In the genomic region with DNA sequence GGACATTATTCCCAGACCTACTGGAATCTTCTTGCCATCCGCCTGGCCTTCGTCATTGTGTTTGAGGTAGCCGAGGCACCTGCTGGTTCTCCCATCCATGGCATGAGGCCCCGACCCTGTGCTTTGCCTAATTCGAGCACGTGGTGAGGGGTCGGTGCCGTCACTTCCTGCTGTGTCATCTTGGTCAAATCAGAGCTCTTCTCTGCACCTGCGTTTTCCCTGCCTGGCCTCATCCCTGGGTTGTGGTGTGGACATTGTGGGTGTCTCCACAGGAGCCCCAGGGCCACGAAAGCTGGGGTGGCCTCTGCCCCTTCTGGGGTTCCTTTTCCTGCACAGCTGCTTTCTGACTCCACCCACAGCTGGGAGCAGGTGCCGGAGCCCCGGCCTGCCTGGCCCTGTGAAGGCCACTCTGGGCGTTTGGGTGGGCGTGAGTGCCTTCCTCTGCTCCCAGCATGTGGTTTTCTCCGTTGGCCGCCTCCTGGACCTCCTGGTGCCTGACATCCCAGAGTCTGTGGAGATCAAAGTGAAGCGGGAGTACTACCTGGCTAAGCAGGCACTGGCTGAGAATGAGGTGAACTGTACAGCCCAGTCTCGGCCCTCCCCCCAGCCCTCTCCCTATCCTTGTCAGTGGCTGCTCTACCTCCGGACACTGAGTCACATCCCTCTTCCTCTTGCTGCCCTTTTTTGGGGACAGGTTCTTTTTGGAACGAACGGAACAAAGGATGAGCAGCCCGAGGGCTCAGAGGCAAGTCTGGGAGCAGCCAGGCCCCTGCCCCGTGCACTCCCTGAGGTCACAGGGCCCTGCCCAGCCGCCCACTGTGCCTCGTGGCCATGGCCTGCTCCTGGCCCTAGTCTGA, we compare ENCODE assay signal across 1 cellular context.
TF ChIP-seq lines count a peak whose summit lies in the region.

No MANE protein-coding gene starts in this region.

TF ChIP-seq in HepG2, 621 proteins besides CTCF, POLR2A, EP300 and RAD21 (continued from another document and continues in another):
- TF ChIP-seq TAF15 (IDR thresholded peaks at IDR 0.05; ENCODE audit: low read depth, low read length, poor library complexity, severe bottlenecking) (no peak), ZNF747 (CRISPR knock-in tag; IDR thresholded peaks at IDR 0.05; ENCODE audit: borderline replicate concordance) (no peak), JUND (CRISPR knock-in tag; IDR thresholded peaks at IDR 0.05) (peak; percentile 15; the same call in 1 of the 2 replicates), STAG1 (CRISPR knock-in tag; IDR thresholded peaks at IDR 0.05) (0 out of 2 replicates have a peak, but pooled peaks have one; percentile 2), RFX3 (CRISPR knock-in tag; IDR thresholded peaks at IDR 0.05) (no peak), FLYWCH1 (CRISPR knock-in tag; IDR thresholded peaks at IDR 0.05) (no peak), ZNF770 (CRISPR knock-in tag; IDR thresholded peaks at IDR 0.05) (no peak), ZNF556 (CRISPR knock-in tag; IDR thresholded peaks at IDR 0.05; ENCODE audit: borderline replicate concordance) (no peak), ZNF576 (CRISPR knock-in tag; IDR thresholded peaks at IDR 0.05) (0 out of 2 replicates have a peak, but pooled peaks have one; percentile 15), CENPT (CRISPR knock-in tag; IDR thresholded peaks at IDR 0.05; ENCODE audit: low read depth) (no peak), SOX5 (CRISPR knock-in tag; IDR thresholded peaks at IDR 0.05; ENCODE audit: borderline replicate concordance) (no peak), SRSF1 (optimal IDR thresholded peaks at IDR 0.05; ENCODE audit: low read depth, low read length) (no peak), CEBPG (CRISPR knock-in tag; IDR thresholded peaks at IDR 0.05) (no peak), NBN (conservative IDR thresholded peaks at IDR 0.05) (no peak), ZNF251 (CRISPR knock-in tag; IDR thresholded peaks at IDR 0.05) (no peak), ZNF335 (CRISPR knock-in tag; IDR thresholded peaks at IDR 0.05) (no peak), ZNF274 (CRISPR knock-in tag; IDR thresholded peaks at IDR 0.05) (no peak), ZBTB2 (CRISPR knock-in tag; IDR thresholded peaks at IDR 0.05; ENCODE audit: low read depth) (no peak), ARID2 (CRISPR knock-in tag; IDR thresholded peaks at IDR 0.05; ENCODE audit: borderline replicate concordance) (no peak), ZNF296 (CRISPR knock-in tag; conservative IDR thresholded peaks at IDR 0.05) (no peak), ZNF460 (CRISPR knock-in tag; IDR thresholded peaks at IDR 0.05; ENCODE audit: borderline replicate concordance) (no peak), HOXA9 (CRISPR knock-in tag; IDR thresholded peaks at IDR 0.05; ENCODE audit: borderline replicate concordance) (no peak; the same call in 1 of the 2 replicates), ZMYM3 (CRISPR knock-in tag; IDR thresholded peaks at IDR 0.05) (no peak), PAXIP1 (CRISPR knock-in tag; conservative IDR thresholded peaks at IDR 0.05) (no peak), GABPB1 (CRISPR knock-in tag; IDR thresholded peaks at IDR 0.05) (0 out of 2 replicates have a peak, but pooled peaks have one; percentile 31), TP53 (CRISPR knock-in tag; conservative IDR thresholded peaks at IDR 0.05) (no peak), XRCC5 (optimal IDR thresholded peaks at IDR 0.05; ENCODE audit: low read length) (peak; percentile 23), ZNF326 (CRISPR knock-in tag; IDR thresholded peaks at IDR 0.05; ENCODE audit: borderline replicate concordance) (peak; percentile 50; the same call in 1 of the 2 replicates), ATF7-NPFF (CRISPR knock-in tag; IDR thresholded peaks at IDR 0.05; ENCODE audit: low read depth) (no peak), SOX13 (IDR thresholded peaks at IDR 0.05) (no peak), SOX13 (CRISPR knock-in tag; conservative IDR thresholded peaks at IDR 0.05 in 1 of 2, IDR thresholded peaks at IDR 0.05 in 1 of 2) (no peak), RCOR2 (CRISPR knock-in tag; IDR thresholded peaks at IDR 0.05) (0 out of 2 replicates have a peak, but pooled peaks have one; percentile 4), DMTF1 (CRISPR knock-in tag; IDR thresholded peaks at IDR 0.05) (no peak), FOXO4 (CRISPR knock-in tag; conservative IDR thresholded peaks at IDR 0.05) (0 out of 2 replicates have a peak, but pooled peaks have one; percentile 92), ZHX1 (CRISPR knock-in tag; IDR thresholded peaks at IDR 0.05; ENCODE audit: low read depth) (no peak), ZNF430 (CRISPR knock-in tag; IDR thresholded peaks at IDR 0.05) (no peak), ZNF724P (CRISPR knock-in tag; IDR thresholded peaks at IDR 0.05; ENCODE audit: borderline replicate concordance) (0 out of 2 replicates have a peak, but pooled peaks have one; percentile 34)
- TF ChIP-seq, protein P1, sequence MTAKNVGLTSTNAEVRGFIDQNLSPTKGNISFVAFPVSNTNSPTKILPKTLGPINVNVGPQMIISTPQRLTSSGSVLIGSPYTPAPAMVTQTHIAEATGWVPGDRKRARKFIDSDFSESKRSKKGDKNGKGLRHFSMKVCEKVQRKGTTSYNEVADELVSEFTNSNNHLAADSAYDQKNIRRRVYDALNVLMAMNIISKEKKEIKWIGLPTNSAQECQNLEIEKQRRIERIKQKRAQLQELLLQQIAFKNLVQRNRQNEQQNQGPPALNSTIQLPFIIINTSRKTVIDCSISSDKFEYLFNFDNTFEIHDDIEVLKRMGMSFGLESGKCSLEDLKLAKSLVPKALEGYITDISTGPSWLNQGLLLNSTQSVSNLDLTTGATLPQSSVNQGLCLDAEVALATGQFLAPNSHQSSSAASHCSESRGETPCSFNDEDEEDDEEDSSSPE (CRISPR knock-in tag; IDR thresholded peaks at IDR 0.05), result no peak
